2 cellular contexts compared by ENCODE assay signal in the genomic region with DNA sequence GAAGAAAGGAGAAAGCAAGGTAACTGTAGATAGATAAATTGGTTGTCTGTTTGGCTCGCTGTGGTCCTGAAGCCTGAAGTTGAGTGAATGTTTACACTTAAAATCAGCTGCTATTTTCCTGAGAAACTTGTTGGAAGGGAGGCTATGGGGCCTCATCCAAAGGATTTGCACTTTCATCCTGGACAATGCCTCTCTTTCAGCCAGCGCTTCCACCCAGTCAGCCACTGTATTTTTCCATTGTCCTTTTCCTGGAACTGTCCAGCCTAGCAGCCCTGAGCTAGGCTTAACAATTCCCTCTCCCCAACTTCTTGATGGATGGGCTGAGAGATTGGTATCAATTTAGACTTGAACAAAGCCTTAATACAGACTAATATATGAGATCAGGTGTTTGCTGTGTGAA.
A peak's percentile ranks its signal among the peaks of the same experiment; 100 is the strongest.
TF ChIP-seq lines count a peak whose summit lies in the region.

No MANE protein-coding gene starts in this region.

TF ChIP-seq in PFSK-1, 5 proteins besides CTCF, POLR2A, EP300 and RAD21 (continued from another document):
- TF ChIP-seq, protein P1, sequence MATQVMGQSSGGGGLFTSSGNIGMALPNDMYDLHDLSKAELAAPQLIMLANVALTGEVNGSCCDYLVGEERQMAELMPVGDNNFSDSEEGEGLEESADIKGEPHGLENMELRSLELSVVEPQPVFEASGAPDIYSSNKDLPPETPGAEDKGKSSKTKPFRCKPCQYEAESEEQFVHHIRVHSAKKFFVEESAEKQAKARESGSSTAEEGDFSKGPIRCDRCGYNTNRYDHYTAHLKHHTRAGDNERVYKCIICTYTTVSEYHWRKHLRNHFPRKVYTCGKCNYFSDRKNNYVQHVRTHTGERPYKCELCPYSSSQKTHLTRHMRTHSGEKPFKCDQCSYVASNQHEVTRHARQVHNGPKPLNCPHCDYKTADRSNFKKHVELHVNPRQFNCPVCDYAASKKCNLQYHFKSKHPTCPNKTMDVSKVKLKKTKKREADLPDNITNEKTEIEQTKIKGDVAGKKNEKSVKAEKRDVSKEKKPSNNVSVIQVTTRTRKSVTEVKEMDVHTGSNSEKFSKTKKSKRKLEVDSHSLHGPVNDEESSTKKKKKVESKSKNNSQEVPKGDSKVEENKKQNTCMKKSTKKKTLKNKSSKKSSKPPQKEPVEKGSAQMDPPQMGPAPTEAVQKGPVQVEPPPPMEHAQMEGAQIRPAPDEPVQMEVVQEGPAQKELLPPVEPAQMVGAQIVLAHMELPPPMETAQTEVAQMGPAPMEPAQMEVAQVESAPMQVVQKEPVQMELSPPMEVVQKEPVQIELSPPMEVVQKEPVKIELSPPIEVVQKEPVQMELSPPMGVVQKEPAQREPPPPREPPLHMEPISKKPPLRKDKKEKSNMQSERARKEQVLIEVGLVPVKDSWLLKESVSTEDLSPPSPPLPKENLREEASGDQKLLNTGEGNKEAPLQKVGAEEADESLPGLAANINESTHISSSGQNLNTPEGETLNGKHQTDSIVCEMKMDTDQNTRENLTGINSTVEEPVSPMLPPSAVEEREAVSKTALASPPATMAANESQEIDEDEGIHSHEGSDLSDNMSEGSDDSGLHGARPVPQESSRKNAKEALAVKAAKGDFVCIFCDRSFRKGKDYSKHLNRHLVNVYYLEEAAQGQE (IDR thresholded peaks at IDR 0.05; ENCODE audit: insufficient read depth in 1 of 2, low read depth in 2 of 2, low read length in 2 of 2), result peak; percentile 78 to 90
- TF ChIP-seq FOXP2 (optimal IDR thresholded peaks at IDR 0.05; ENCODE audit: borderline replicate concordance, extremely low read depth, extremely low read length, insufficient read depth), result no peak
- TF ChIP-seq POLR2AphosphoS5 (IDR thresholded peaks at IDR 0.05; ENCODE audit: low read depth, low read length), result no peak
- TF ChIP-seq TAF1 (IDR thresholded peaks at IDR 0.05; ENCODE audit: borderline replicate concordance, insufficient read depth, low read length), result no peak
TF ChIP-seq in PFSK-1: peak in this region for 1.

TF ChIP-seq in HepG2, 621 proteins besides CTCF, POLR2A, EP300 and RAD21 (continued from another document):
- TF ChIP-seq XRCC5 (optimal IDR thresholded peaks at IDR 0.05; ENCODE audit: low read length), result peak; percentile 47
- peak; percentile 94 for TF ChIP-seq MIER2 (CRISPR knock-in tag; IDR thresholded peaks at IDR 0.05)
- TF ChIP-seq ZNF512 (CRISPR knock-in tag; IDR thresholded peaks at IDR 0.05), result no peak
- peak; percentile 90; the same call in 1 of the 2 replicates for TF ChIP-seq SOX5 (CRISPR knock-in tag; IDR thresholded peaks at IDR 0.05; ENCODE audit: borderline replicate concordance)
- TF ChIP-seq ARID5B (CRISPR knock-in tag; IDR thresholded peaks at IDR 0.05), result peak; percentile 61
- TF ChIP-seq ZNF569 (CRISPR knock-in tag; IDR thresholded peaks at IDR 0.05; ENCODE audit: borderline replicate concordance), result no peak
- TF ChIP-seq ELF3 (CRISPR knock-in tag; IDR thresholded peaks at IDR 0.05), result peak; percentile 57; the same call in 1 of the 2 replicates
- TF ChIP-seq SOX6 (IDR thresholded peaks at IDR 0.05), result no peak
- TF ChIP-seq SOX6 (CRISPR knock-in tag; IDR thresholded peaks at IDR 0.05), result peak; percentile 86
- TF ChIP-seq ZNF460 (CRISPR knock-in tag; IDR thresholded peaks at IDR 0.05; ENCODE audit: borderline replicate concordance), result peak; percentile 82; the same call in 1 of the 2 replicates
- TF ChIP-seq, protein P2, sequence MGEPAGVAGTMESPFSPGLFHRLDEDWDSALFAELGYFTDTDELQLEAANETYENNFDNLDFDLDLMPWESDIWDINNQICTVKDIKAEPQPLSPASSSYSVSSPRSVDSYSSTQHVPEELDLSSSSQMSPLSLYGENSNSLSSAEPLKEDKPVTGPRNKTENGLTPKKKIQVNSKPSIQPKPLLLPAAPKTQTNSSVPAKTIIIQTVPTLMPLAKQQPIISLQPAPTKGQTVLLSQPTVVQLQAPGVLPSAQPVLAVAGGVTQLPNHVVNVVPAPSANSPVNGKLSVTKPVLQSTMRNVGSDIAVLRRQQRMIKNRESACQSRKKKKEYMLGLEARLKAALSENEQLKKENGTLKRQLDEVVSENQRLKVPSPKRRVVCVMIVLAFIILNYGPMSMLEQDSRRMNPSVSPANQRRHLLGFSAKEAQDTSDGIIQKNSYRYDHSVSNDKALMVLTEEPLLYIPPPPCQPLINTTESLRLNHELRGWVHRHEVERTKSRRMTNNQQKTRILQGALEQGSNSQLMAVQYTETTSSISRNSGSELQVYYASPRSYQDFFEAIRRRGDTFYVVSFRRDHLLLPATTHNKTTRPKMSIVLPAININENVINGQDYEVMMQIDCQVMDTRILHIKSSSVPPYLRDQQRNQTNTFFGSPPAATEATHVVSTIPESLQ (CRISPR knock-in tag; conservative IDR thresholded peaks at IDR 0.05), result no peak
- no peak for TF ChIP-seq ZNF619 (CRISPR knock-in tag; IDR thresholded peaks at IDR 0.05)
- TF ChIP-seq CERS6 (CRISPR knock-in tag; IDR thresholded peaks at IDR 0.05), result no peak
- TF ChIP-seq ZNF556 (CRISPR knock-in tag; IDR thresholded peaks at IDR 0.05; ENCODE audit: borderline replicate concordance), result no peak
- no peak for TF ChIP-seq ZNF205 (CRISPR knock-in tag; IDR thresholded peaks at IDR 0.05)
- no peak for TF ChIP-seq ZSCAN12 (CRISPR knock-in tag; IDR thresholded peaks at IDR 0.05)
- no peak for TF ChIP-seq RARA (CRISPR knock-in tag; IDR thresholded peaks at IDR 0.05)
- TF ChIP-seq, protein P1 (IDR thresholded peaks at IDR 0.05; ENCODE audit: borderline replicate concordance in 1 of 2, low read depth in 1 of 2, low read length in 2 of 2), result peak; percentile 27 to 90
- no peak for TF ChIP-seq ZNF598 (CRISPR knock-in tag; IDR thresholded peaks at IDR 0.05; ENCODE audit: borderline replicate concordance)
- 0 out of 2 replicates have a peak, but pooled peaks have one; percentile 42 for TF ChIP-seq FOXO1 (CRISPR knock-in tag; IDR thresholded peaks at IDR 0.05)
- TF ChIP-seq, protein P3, sequence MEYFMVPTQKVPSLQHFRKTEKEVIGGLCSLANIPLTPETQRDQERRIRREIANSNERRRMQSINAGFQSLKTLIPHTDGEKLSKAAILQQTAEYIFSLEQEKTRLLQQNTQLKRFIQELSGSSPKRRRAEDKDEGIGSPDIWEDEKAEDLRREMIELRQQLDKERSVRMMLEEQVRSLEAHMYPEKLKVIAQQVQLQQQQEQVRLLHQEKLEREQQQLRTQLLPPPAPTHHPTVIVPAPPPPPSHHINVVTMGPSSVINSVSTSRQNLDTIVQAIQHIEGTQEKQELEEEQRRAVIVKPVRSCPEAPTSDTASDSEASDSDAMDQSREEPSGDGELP (IDR thresholded peaks at IDR 0.05; ENCODE audit: borderline replicate concordance, low read depth), result peak; percentile 87
- TF ChIP-seq AKAP8 (CRISPR knock-in tag; IDR thresholded peaks at IDR 0.05), result no peak
- 0 out of 2 replicates have a peak, but pooled peaks have one; percentile 25 for TF ChIP-seq HDAC2 (CRISPR knock-in tag; IDR thresholded peaks at IDR 0.05)
- TF ChIP-seq ZNF792 (CRISPR knock-in tag; IDR thresholded peaks at IDR 0.05), result 0 out of 2 replicates have a peak, but pooled peaks have one; percentile 55
- TF ChIP-seq HNF4G (IDR thresholded peaks at IDR 0.05; ENCODE audit: borderline replicate concordance, low read depth, low read length), result no peak
- no peak for TF ChIP-seq HNF4G (CRISPR knock-in tag; IDR thresholded peaks at IDR 0.05; ENCODE audit: borderline replicate concordance, low read depth)
- peak; percentile 90 for TF ChIP-seq ZNF644 (CRISPR knock-in tag; IDR thresholded peaks at IDR 0.05; ENCODE audit: low read depth)
- TF ChIP-seq ZNF816 (CRISPR knock-in tag; IDR thresholded peaks at IDR 0.05; ENCODE audit: borderline replicate concordance), result no peak
- no peak for TF ChIP-seq BCL6 (CRISPR knock-in tag; IDR thresholded peaks at IDR 0.05)
- no peak for TF ChIP-seq ZNF484 (CRISPR knock-in tag; IDR thresholded peaks at IDR 0.05; ENCODE audit: borderline replicate concordance, low read depth)
